Comparison of ENCODE assay signal across 22 cellular contexts in the genomic region with DNA sequence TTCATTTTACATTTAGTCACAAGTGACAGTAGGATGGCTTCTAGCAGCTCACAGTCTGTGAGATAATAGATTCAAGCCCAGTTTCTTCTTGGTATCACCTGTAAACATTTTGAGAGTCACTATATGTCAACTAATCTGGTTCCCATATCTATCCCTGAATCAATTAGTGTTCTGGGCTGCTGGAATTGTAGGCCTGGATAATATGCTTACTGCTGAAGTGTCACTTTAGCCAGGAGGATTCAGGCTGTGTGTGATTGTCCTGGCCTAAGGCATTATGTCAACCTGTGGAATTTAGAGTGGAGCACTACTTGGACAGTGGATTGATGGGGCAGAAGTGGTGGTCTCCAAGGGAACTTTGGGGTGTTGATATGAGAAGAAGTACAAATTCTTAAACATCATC.
A peak's percentile ranks its signal among the peaks of the same experiment; 100 is the strongest.
DNase-seq lines count a peak whose midpoint lies in the region; ATAC-seq, FAIRE-seq and TF ChIP-seq lines count a peak whose summit lies in the region.
"Had no signal": no experiment of that assay in that cellular context is flagged by ENCODE, and none has a peak within 500 bp of the region (broad histone marks: within the 10 kb centered on the region; RNA-seq: fewer than 3 reads in every experiment).

No MANE protein-coding gene starts in this region.

- intact Hi-C loops in PC-3 (cut with micrococcal nuclease), result loop anchor here (10.0 kb wide), 1 partner anchor 469 kb away; no protein-coding TSS in a partner anchor

- no peak for ATAC-seq in PC-3
- no peak for ATAC-seq in esophagus mucosa
- no peak for ATAC-seq in activated naive CD4-positive, alpha-beta T cell treated with anti-CD3 and anti-CD28 coated beads, Interleukin-2, amount 50 U/mL, for 72 hours
- ATAC-seq: A549; CD8-positive, alpha-beta T cell had no signal

- H4K8ac ChIP-seq in mesendoderm (ENCODE audit: low read depth, low read length), result no peak overlapping the region

- FAIRE-seq in astrocyte (lab: Jason Lieb, UNC), result peak; percentile 69
- FAIRE-seq: A549, D721Med, HTR-8/SVneo had no signal

- no peak for DNase-seq in PC-3
- no peak for DNase-seq in astrocyte (ENCODE audit: low read depth)
- peak; percentile 36 for DNase-seq in mesendoderm
- no peak for DNase-seq in activated CD4-positive, alpha-beta T cell treated with anti-CD3 and anti-CD28 coated beads for 1 hour
- no peak for DNase-seq in activated naive CD4-positive, alpha-beta T cell treated with anti-CD3 and anti-CD28 coated beads, Interleukin-2, amount 50 U/mL, for 72 hours (ENCODE audit: low spot score in 2 of 2)
- DNase-seq in RWPE1 (ENCODE audit: low spot score), result no peak
- DNase-seq: CD8-positive, alpha-beta T cell; DMS79; Karpas-422; NCI-H1417 treated with DMSO at 0.1 percent for 48 hours; NCI-H187 treated with DMSO at 0.1 percent for 48 hours; NCI-H345; NCI-H526; PC-9; Right ventricle myocardium superior had no signal

- H3K4me2 ChIP-seq in PC-3 (ENCODE audit: low read length) (no peak overlapping the region), astrocyte (ENCODE audit: low read length) (peak overlapping the region; percentile 59), mesendoderm (ENCODE audit: low read length) (no peak overlapping the region)
- H3K4me2 ChIP-seq: A549; BLaER1 treated with 17β-estradiol and CSF1 and Interleukin-3, amounts not matched to agents 10 nM and 100 nM; PC-9 had no signal

- H3K9ac ChIP-seq in PC-3 (ENCODE audit: low read length), result no peak overlapping the region
- H3K9ac ChIP-seq in astrocyte (ENCODE audit: low read length), result no peak overlapping the region
- H3K9ac ChIP-seq in mesendoderm (ENCODE audit: low read length), result no peak overlapping the region
- H3K9ac ChIP-seq: BLaER1 treated with 17β-estradiol and CSF1 and Interleukin-3, amounts not matched to agents 10 nM and 100 nM had no signal

- H3K79me2 ChIP-seq in ACC112 (ENCODE audit: control insufficient read depth, insufficient read depth, low read length, unreplicated experiment) (no peaks in the 10 kb centered on the region), PC-3 (ENCODE audit: low read length) (no peaks in the 10 kb centered on the region), astrocyte (ENCODE audit: insufficient read depth, low read length) (no peaks in the 10 kb centered on the region), mesendoderm (ENCODE audit: control insufficient read depth, insufficient read depth, low read length) (no peaks in the 10 kb centered on the region)

- H3K27me3 Mint-ChIP-seq in astrocyte (ENCODE audit: low read depth, unreplicated experiment), result no peaks in the 10 kb centered on the region
- H3K27me3 Mint-ChIP-seq: IgD-negative memory B cell had no signal

- no peak overlapping the region for H2BK15ac ChIP-seq in mesendoderm (replicated peaks; ENCODE audit: low read depth)

- H3K27me3 ChIP-seq in ACC112 (ENCODE audit: insufficient read depth, low read length) (no peaks in the 10 kb centered on the region), PC-3 (ENCODE audit: low read length) (no peaks in the 10 kb centered on the region), astrocyte (ENCODE audit: insufficient read depth, low read length) (no peaks in the 10 kb centered on the region), mesendoderm (ENCODE audit: insufficient read depth, low read length, poor library complexity) (no peaks in the 10 kb centered on the region)
- H3K27me3 ChIP-seq: BLaER1 treated with 17β-estradiol and CSF1 and Interleukin-3, amounts not matched to agents 10 nM and 100 nM had no signal

- no peaks in the 10 kb centered on the region for H4K20me1 ChIP-seq in PC-3 (ENCODE audit: low read length)
- H4K20me1 ChIP-seq in astrocyte (ENCODE audit: insufficient read depth, low read length), result no peaks in the 10 kb centered on the region
- H4K20me1 ChIP-seq: BLaER1 treated with 17β-estradiol and CSF1 and Interleukin-3, amounts not matched to agents 10 nM and 100 nM had no signal

- no peak overlapping the region for H2AK5ac ChIP-seq in mesendoderm (ENCODE audit: low read length)

- peaks cover 18% of the 10 kb centered on the region for H3K4me1 ChIP-seq in ACC112 (ENCODE audit: control insufficient read depth, insufficient read depth, low read length, unreplicated experiment)
- peaks cover 9% of the 10 kb centered on the region for H3K4me1 ChIP-seq in PC-3 (ENCODE audit: insufficient read depth, low read length)
- peaks cover 11% of the 10 kb centered on the region for H3K4me1 ChIP-seq in astrocyte (ENCODE audit: insufficient read depth, low read length)
- peaks cover 2% of the 10 kb centered on the region for H3K4me1 ChIP-seq in mesendoderm (ENCODE audit: control insufficient read depth, low read depth, low read length)
- H3K4me1 ChIP-seq: A549; BLaER1 treated with 17β-estradiol and CSF1 and Interleukin-3, amounts not matched to agents 10 nM and 100 nM had no signal

- BruUV-seq in PC-3 (replicated peaks; lab: Mats Ljungman, UMichigan), result no TSS peak

- no peak overlapping the region for H3K18ac ChIP-seq in mesendoderm (ENCODE audit: low read length)

- H3K4me3 Mint-ChIP-seq in astrocyte (ENCODE audit: unreplicated experiment), result no peak overlapping the region
- H3K4me3 Mint-ChIP-seq: CD8-positive, alpha-beta T cell; IgD-negative memory B cell had no signal

- H3K27ac ChIP-seq in ACC112 (ENCODE audit: low read depth, low read length), result peak overlapping the region; percentile 57; the same call in 1 of the 2 replicates
- no peak overlapping the region for H3K27ac ChIP-seq in PC-3 (ENCODE audit: low read length)
- H3K27ac ChIP-seq in astrocyte (ENCODE audit: low read depth, low read length), result no peak overlapping the region
- H3K27ac ChIP-seq in mesendoderm (ENCODE audit: low read depth, low read length), result no peak overlapping the region
- no peak overlapping the region for H3K27ac ChIP-seq in RWPE1
- H3K27ac ChIP-seq: A549; BLaER1 treated with 17β-estradiol and CSF1 and Interleukin-3, amounts not matched to agents 10 nM and 100 nM; PC-9 had no signal

- no peaks in the 10 kb centered on the region for H3F3A ChIP-seq in PC-3 (ENCODE audit: low read length, unreplicated experiment)

- no peaks in the 10 kb centered on the region for H3K36me3 Mint-ChIP-seq in astrocyte (ENCODE audit: low read depth, unreplicated experiment)
- H3K36me3 Mint-ChIP-seq in activated naive CD4-positive, alpha-beta T cell treated with anti-CD3 and anti-CD28 coated beads, Interleukin-2, amount 50 U/mL, for 72 hours, result no peaks in the 10 kb centered on the region
- H3K36me3 Mint-ChIP-seq: CD8-positive, alpha-beta T cell; IgD-negative memory B cell had no signal

- no peak overlapping the region for H2BK120ac ChIP-seq in mesendoderm (ENCODE audit: low read depth, low read length)

- H3K56ac ChIP-seq in mesendoderm (ENCODE audit: low read length), result no peak overlapping the region

- H3K4me3 ChIP-seq in ACC112 (ENCODE audit: low read depth, low read length), result no peak overlapping the region
- H3K4me3 ChIP-seq in PC-3 (ENCODE audit: low read length), result no peak overlapping the region
- no peak overlapping the region for H3K4me3 ChIP-seq in astrocyte (ENCODE audit: insufficient read depth, low read depth, low read length)
- H3K4me3 ChIP-seq in mesendoderm (ENCODE audit: low read length), result no peak overlapping the region
- H3K4me3 ChIP-seq: A549; BLaER1 treated with 17β-estradiol and CSF1 and Interleukin-3, amounts not matched to agents 10 nM and 100 nM; PC-9 had no signal

- CTCF ChIA-PET in PC-3 (lab: Charles Lee), result no interaction called here
- CTCF ChIA-PET in RWPE1 (lab: Yijun Ruan, JAX), result no interaction called here

- no peaks in the 10 kb centered on the region for H3K9me2 ChIP-seq in PC-3 (replicated peaks; ENCODE audit: low read length)

- H3K27ac Mint-ChIP-seq in astrocyte (ENCODE audit: unreplicated experiment), result no peak overlapping the region
- no peak overlapping the region for H3K27ac Mint-ChIP-seq in activated naive CD4-positive, alpha-beta T cell treated with anti-CD3 and anti-CD28 coated beads, Interleukin-2, amount 50 U/mL, for 72 hours
- H3K27ac Mint-ChIP-seq: CD8-positive, alpha-beta T cell; IgD-negative memory B cell had no signal

- no peak overlapping the region for H4K5ac ChIP-seq in mesendoderm (ENCODE audit: low read length)

- H2BK5ac ChIP-seq in mesendoderm (ENCODE audit: low read length), result no peak overlapping the region

- H3K36me3 ChIP-seq in ACC112 (ENCODE audit: insufficient read depth, low read length) (no peaks in the 10 kb centered on the region), PC-3 (ENCODE audit: low read depth, low read length) (no peaks in the 10 kb centered on the region), astrocyte (ENCODE audit: insufficient read depth, low read length) (no peaks in the 10 kb centered on the region), mesendoderm (ENCODE audit: control insufficient read depth, insufficient read depth, low read length) (no peaks in the 10 kb centered on the region)
- H3K36me3 ChIP-seq: BLaER1 treated with 17β-estradiol and CSF1 and Interleukin-3, amounts not matched to agents 10 nM and 100 nM had no signal

- no peak for TF ChIP-seq CTCF in PC-3 (conservative IDR thresholded peaks at IDR 0.05; ENCODE audit: low read depth, low read length)
- no peak for TF ChIP-seq CTCF in astrocyte (IDR thresholded peaks at IDR 0.05; ENCODE audit: insufficient read depth, low read depth, low read length)
- TF ChIP-seq CTCF in RWPE1 (conservative IDR thresholded peaks at IDR 0.05; ENCODE audit: low read depth), result no peak

- no peak overlapping the region for H2AFZ ChIP-seq in ACC112 (ENCODE audit: low read length, unreplicated experiment)
- 0 out of 2 replicates have a peak overlapping the region, but pooled peaks have one; percentile 5 for H2AFZ ChIP-seq in PC-3 (ENCODE audit: low read length)
- no peak overlapping the region for H2AFZ ChIP-seq in astrocyte (ENCODE audit: low read depth, low read length)
- H2AFZ ChIP-seq: PC-9 had no signal

- H3K79me1 ChIP-seq in mesendoderm (ENCODE audit: low read length), result no peaks in the 10 kb centered on the region

- no peaks in the 10 kb centered on the region for H3K9me3 ChIP-seq in PC-3 (ENCODE audit: low read length)
- H3K9me3 ChIP-seq in astrocyte (ENCODE audit: insufficient read depth, low read depth, low read length), result no peaks in the 10 kb centered on the region
- H3K9me3 ChIP-seq: A549; BLaER1 treated with 17β-estradiol and CSF1 and Interleukin-3, amounts not matched to agents 10 nM and 100 nM had no signal

- no peak overlapping the region for H3K4ac ChIP-seq in mesendoderm (ENCODE audit: low read depth, low read length)

- H3K4me1 Mint-ChIP-seq in astrocyte (ENCODE audit: low read depth, unreplicated experiment), result peaks cover 7% of the 10 kb centered on the region
- H3K4me1 Mint-ChIP-seq: IgD-negative memory B cell had no signal

- H3K9me3 Mint-ChIP-seq in astrocyte (ENCODE audit: unreplicated experiment), result no peaks in the 10 kb centered on the region
- H3K9me3 Mint-ChIP-seq in activated naive CD4-positive, alpha-beta T cell treated with anti-CD3 and anti-CD28 coated beads, Interleukin-2, amount 50 U/mL, for 72 hours, result no peaks in the 10 kb centered on the region
- H3K9me3 Mint-ChIP-seq: CD8-positive, alpha-beta T cell; IgD-negative memory B cell had no signal

- POLR2A ChIA-PET in PC-3 (lab: Charles Lee; ENCODE audit: unreplicated experiment) (no interaction called here), RWPE1 (lab: Yijun Ruan, JAX; ENCODE audit: low non-redundant PET) (no interaction called here)

- H3K23ac ChIP-seq in mesendoderm (ENCODE audit: low read length), result peak overlapping the region; percentile 61
